16 cellular contexts compared by ENCODE assay signal in genomic region chr15:34647569-34648334, GRCh38.
A peak's percentile ranks its signal among the peaks of the same experiment; 100 is the strongest.
DNase-seq lines count a peak whose midpoint lies in the region; ATAC-seq and TF ChIP-seq lines count a peak whose summit lies in the region.
"Had no signal": no experiment of that assay in that cellular context is flagged by ENCODE, and none has a peak within 500 bp of the region (broad histone marks: within the 10 kb centered on the region; RNA-seq: fewer than 3 reads in every experiment).

No MANE protein-coding gene starts in this region.

- no peak overlapping the region for H3K4me3 ChIP-seq in epithelial cell of esophagus (ENCODE audit: low read length)
- H3K4me3 ChIP-seq: PC-9, SJCRH30 had no signal

- ATAC-seq in HG03378 (IDR thresholded peaks at IDR 0.05; ENCODE audit: unreplicated experiment) (no peak), HG02571 (IDR thresholded peaks at IDR 0.05; ENCODE audit: unreplicated experiment) (no peak)
- ATAC-seq: activated CD4-positive, CD25-positive, alpha-beta regulatory T cell treated with anti-CD3 and anti-CD28 coated beads, Interleukin-2, amount 50 U/mL, for 24 hours had no signal

- TF ChIP-seq CTCF in epithelial cell of esophagus (IDR thresholded peaks at IDR 0.05; ENCODE audit: insufficient read depth, low read depth, low read length, missing control alignments): no peak

- peak; percentile 3 for DNase-seq in NCI-H748 (lab: John Stamatoyannopoulos, UW; ENCODE audit: unreplicated experiment)
- no peak for DNase-seq in NCI-H748 treated with DMSO at 0.1 percent for 48 hours (lab: John Stamatoyannopoulos, UW)
- peak; percentile 11 for DNase-seq in COR-L47 (lab: John Stamatoyannopoulos, UW)
- peak; percentile 27 for DNase-seq in NCI-H2171 (lab: John Stamatoyannopoulos, UW)
- DNase-seq in epithelial cell of esophagus (ENCODE audit: low read depth): peak; percentile 33
- no peak for DNase-seq in NCI-H1417 treated with DMSO at 0.1 percent for 48 hours (lab: John Stamatoyannopoulos, UW)
- DNase-seq: DMS79 treated with DMSO at 0.1 percent for 48 hours; immature natural killer cell; NCI-H1436; NCI-H446 treated with DMSO at 0.1 percent for 48 hours; PC-9; stimulated activated CD8-positive, alpha-beta memory T cell treated with anti-CD3 and anti-CD28 coated beads, Interleukin-4, amount 100 ng/mL, for 48 hours had no signal

Comparison
In these comparisons a context has a peak if more than half of its experiments do, and no peak if none do; other contexts are left out.
1. DNase-seq: peak in NCI-H748 (single experiment), COR-L47 (single experiment), NCI-H2171 (single experiment) and epithelial cell of esophagus (single experiment); none in NCI-H748 treated with DMSO at 0.1 percent for 48 hours (single experiment) and NCI-H1417 treated with DMSO at 0.1 percent for 48 hours (single experiment).